In genomic region chr1:110420023-110420662, GRCh38 we compare ENCODE assay signal across 27 cellular contexts. TPM values are rescaled to one million over a fixed set of nuclear protein-coding genes. Genes with fewer than 3 reads are reported as not detected.
"Had no signal": no experiment of that assay in that cellular context is flagged by ENCODE, and none has a peak within 500 bp of the region (broad histone marks: within the 10 kb centered on the region; RNA-seq: fewer than 3 reads in every experiment).

No MANE protein-coding gene starts in this region.

- H3K4me1 ChIP-seq: SJSA1 had no signal

- H3K27me3 Mint-ChIP-seq: activated naive CD4-positive, alpha-beta T cell treated with anti-CD3 and anti-CD28 coated beads, Interleukin-2, amount 50 U/mL, for 24 hours had no signal

- H3K27ac Mint-ChIP-seq: activated CD4-positive, alpha-beta memory T cell treated with anti-CD3 and anti-CD28 coated beads, Interleukin-2, amount 10 ng/mL, durations not matched to agents 7 days and 5 days; activated naive CD4-positive, alpha-beta T cell treated with anti-CD3 and anti-CD28 coated beads, Interleukin-2, amount 50 U/mL, for 24 hours; activated T-helper 2 cell treated with anti-CD3 and anti-CD28 coated beads, Interferon-gamma antibody, Interleukin-2, Interleukin-4, amounts not matched to agents 10 μg/mL and 5 μg/mL and 100 μg/mL, durations not matched to agents 14 hours and 24 hours and 36 hours; T-helper 17 cell; WTC11 had no signal

- H3K36me3 Mint-ChIP-seq: activated naive CD4-positive, alpha-beta T cell treated with anti-CD3 and anti-CD28 coated beads, Interleukin-2, amount 50 U/mL, for 24 hours; brain had no signal

- H3K4me3 ChIP-seq: cardiac muscle cell, K562, SJSA1 had no signal

- H3K4me3 Mint-ChIP-seq: activated CD4-positive, alpha-beta memory T cell treated with anti-CD3 and anti-CD28 coated beads, Interleukin-2, amount 10 ng/mL, durations not matched to agents 7 days and 5 days; activated naive CD4-positive, alpha-beta T cell treated with anti-CD3 and anti-CD28 coated beads, Interleukin-2, amount 50 U/mL, for 24 hours; brain; T-helper 17 cell; WTC11 had no signal

- H3K9me3 Mint-ChIP-seq: activated CD4-positive, alpha-beta memory T cell treated with anti-CD3 and anti-CD28 coated beads, Interleukin-2, amount 10 ng/mL, durations not matched to agents 7 days and 5 days; activated naive CD4-positive, alpha-beta T cell treated with anti-CD3 and anti-CD28 coated beads, Interleukin-2, amount 50 U/mL, for 24 hours; activated T-helper 2 cell treated with anti-CD3 and anti-CD28 coated beads, Interferon-gamma antibody, Interleukin-2, Interleukin-4, amounts not matched to agents 10 μg/mL and 5 μg/mL and 100 μg/mL, durations not matched to agents 14 hours and 24 hours and 36 hours had no signal

- H3K36me3 ChIP-seq: cardiac muscle cell, SJSA1 had no signal

- H3K27me3 ChIP-seq: cardiac muscle cell had no signal

- ATAC-seq: PC-3, T-helper 17 cell, WTC11 had no signal

- H3K27ac ChIP-seq: cardiac muscle cell, SJSA1 had no signal

- DNase-seq: activated CD4-positive, alpha-beta memory T cell treated with anti-CD3 and anti-CD28 coated beads, Interleukin-2, amount 10 ng/mL, durations not matched to agents 7 days and 5 days; activated CD4-positive, alpha-beta T cell treated with anti-CD3 and anti-CD28 coated beads, Interleukin-2, amount 50 U/mL, for 1 hour; activated CD4-positive, CD25-positive, alpha-beta regulatory T cell treated with anti-CD3 and anti-CD28 coated beads, Interleukin-2, amount 50 U/mL, for 72 hours; activated naive CD4-positive, alpha-beta T cell; activated T-cell treated with anti-CD3 and anti-CD28 coated beads for 4 hours; activated T-cell treated with anti-CD3 and anti-CD28 coated beads, Interleukin-2, amount 50 U/mL, for 48 hours; amygdala; Karpas-422; NCI-H1105 treated with DMSO at 0.1 percent for 48 hours; NCI-H1436 treated with DMSO at 0.1 percent for 48 hours; NCI-H187; NCI-H2081 treated with DMSO at 0.1 percent for 48 hours; NCI-H446; NCI-H524; PC-3; SHP77; T-helper 17 cell; T-helper 9 cell had no signal

- H3K4me1 Mint-ChIP-seq: activated naive CD4-positive, alpha-beta T cell treated with anti-CD3 and anti-CD28 coated beads, Interleukin-2, amount 50 U/mL, for 24 hours had no signal

RNA-seq across cellular contexts. Expression of gene PROK1, which starts 30.8 kb away (rescaled TPM):
- total RNA-seq: activated CD4-positive, alpha-beta memory T cell treated with anti-CD3 and anti-CD28 coated beads, Interleukin-2, amount 10 ng/mL, durations not matched to agents 7 days and 5 days; activated CD8-positive, alpha-beta memory T cell treated with anti-CD3 and anti-CD28 coated beads for 36 hours; activated T-helper 2 cell treated with anti-CD3 and anti-CD28 coated beads, Interferon-gamma antibody, Interleukin-2, Interleukin-4, amounts not matched to agents 10 μg/mL and 5 μg/mL and 100 μg/mL, durations not matched to agents 14 hours and 24 hours and 36 hours; astrocyte; K562; PC-3; SJSA1; T-helper 17 cell; WTC11 had no signal
